11 cellular contexts compared by ENCODE assay signal in genomic region chr19:17406887-17407196, GRCh38. TPM values are rescaled to one million over a fixed set of nuclear protein-coding genes. Genes with fewer than 3 reads are reported as not detected.
DNase-seq lines count a peak whose midpoint lies in the region; ATAC-seq and TF ChIP-seq lines count a peak whose summit lies in the region.
"Had no signal": no experiment of that assay in that cellular context is flagged by ENCODE, and none has a peak within 500 bp of the region (broad histone marks: within the 10 kb centered on the region; RNA-seq: fewer than 3 reads in every experiment).

No MANE protein-coding gene starts in this region.

- H3K4me3 Mint-ChIP-seq in CD14-positive monocyte, result peak overlapping the region; percentile 90 to 94
- peak overlapping the region; percentile 92 to 99 (median 93) for H3K4me3 Mint-ChIP-seq in IgD-negative memory B cell
- peak overlapping the region; percentile 89 for H3K4me3 Mint-ChIP-seq in central memory CD8-positive, alpha-beta T cell
- peak overlapping the region; percentile 96 for H3K4me3 Mint-ChIP-seq in natural killer cell treated with Interleukin-12 subunit alpha and Interleukin-12 subunit beta and Interleukin-15 and Interleukin-18, amount 100 ng/mL, for 72 hours

- H3K4me1 Mint-ChIP-seq in CD14-positive monocyte, result peaks cover 46% of the 10 kb centered on the region
- H3K4me1 Mint-ChIP-seq in IgD-negative memory B cell, result peaks cover 22 to 24% (median 23%) of the 10 kb centered on the region in 3 donors
- H3K4me1 Mint-ChIP-seq in central memory CD8-positive, alpha-beta T cell, result peaks cover 44% of the 10 kb centered on the region
- H3K4me1 Mint-ChIP-seq in natural killer cell treated with Interleukin-12 subunit alpha and Interleukin-12 subunit beta and Interleukin-15 and Interleukin-18, amount 100 ng/mL, for 72 hours (ENCODE audit: low read depth in 2 of 2), result peaks cover 25 to 40% of the 10 kb centered on the region in 2 donors

- peak overlapping the region; percentile 89 to 96 (median 95) for H3K27ac Mint-ChIP-seq in CD14-positive monocyte
- H3K27ac Mint-ChIP-seq in IgD-negative memory B cell, result peak overlapping the region; percentile 38 to 99 (median 87)
- H3K27ac Mint-ChIP-seq in central memory CD8-positive, alpha-beta T cell (ENCODE audit: low read depth), result peak overlapping the region; percentile 89
- peak overlapping the region; percentile 89 to 99 for H3K27ac Mint-ChIP-seq in natural killer cell treated with Interleukin-12 subunit alpha and Interleukin-12 subunit beta and Interleukin-15 and Interleukin-18, amount 100 ng/mL, for 72 hours

- intact Hi-C loops in CD14-positive monocyte (cut with micrococcal nuclease), result loop anchor here in 1 of 2 donors (2.0 kb wide), 1 partner anchor 14 kb away; the partner anchor contains the start of gene MVB12A

- TF ChIP-seq CTCF in CD14-positive monocyte (IDR thresholded peaks at IDR 0.05), result no peak

- DNase-seq in CD14-positive monocyte (ENCODE audit: low spot score) (no peak), iPS-NIHi7 (ENCODE audit: extremely low spot score) (no peak), NCI-H748 (lab: John Stamatoyannopoulos, UW; ENCODE audit: unreplicated experiment) (no peak)
- DNase-seq in central memory CD8-positive, alpha-beta T cell (ENCODE audit: low spot score in 2 of 2), result no peak
- DNase-seq in natural killer cell treated with Interleukin-12 subunit alpha and Interleukin-12 subunit beta and Interleukin-15 and Interleukin-18, amount 100 ng/mL, for 72 hours (ENCODE audit: low spot score), result no peak
- no peak for DNase-seq in stimulated activated CD4-positive, alpha-beta T cell treated with anti-CD3 and anti-CD28 coated beads, Interleukin-4, amount 100 ng/mL, for 24 hours
- DNase-seq: DMS 273 treated with DMSO at 0.1 percent for 48 hours had no signal

- peaks cover 12 to 29% of the 10 kb centered on the region in 2 donors for H3K36me3 Mint-ChIP-seq in CD14-positive monocyte
- H3K36me3 Mint-ChIP-seq in IgD-negative memory B cell, result no peaks in the 10 kb centered on the region
- peaks cover 28% of the 10 kb centered on the region for H3K36me3 Mint-ChIP-seq in central memory CD8-positive, alpha-beta T cell (ENCODE audit: insufficient read depth)
- no peaks in the 10 kb centered on the region for H3K36me3 Mint-ChIP-seq in natural killer cell treated with Interleukin-12 subunit alpha and Interleukin-12 subunit beta and Interleukin-15 and Interleukin-18, amount 100 ng/mL, for 72 hours

- no peak for ATAC-seq in central memory CD8-positive, alpha-beta T cell (replicated peaks; ENCODE audit: extremely low read depth, poor library complexity, severe bottlenecking)
- no peak for ATAC-seq in natural killer cell treated with Interleukin-12 subunit alpha and Interleukin-12 subunit beta and Interleukin-15 and Interleukin-18, amount 100 ng/mL, for 72 hours
- ATAC-seq in GM21723 (IDR thresholded peaks at IDR 0.05; ENCODE audit: unreplicated experiment), result no peak

- H3K9me3 Mint-ChIP-seq in CD14-positive monocyte (peaks cover 0 to 2% (median 0%) of the 10 kb centered on the region in 7 donors), IgD-negative memory B cell (no peaks in the 10 kb centered on the region)
- H3K9me3 Mint-ChIP-seq in central memory CD8-positive, alpha-beta T cell, result no peaks in the 10 kb centered on the region
- no peaks in the 10 kb centered on the region for H3K9me3 Mint-ChIP-seq in natural killer cell treated with Interleukin-12 subunit alpha and Interleukin-12 subunit beta and Interleukin-15 and Interleukin-18, amount 100 ng/mL, for 72 hours

- H3K27me3 Mint-ChIP-seq in CD14-positive monocyte (ENCODE audit: low read depth in 3 of 3), result peaks cover 0 to 1% (median 0%) of the 10 kb centered on the region in 3 donors
- no peaks in the 10 kb centered on the region for H3K27me3 Mint-ChIP-seq in IgD-negative memory B cell
- H3K27me3 Mint-ChIP-seq in central memory CD8-positive, alpha-beta T cell, result no peaks in the 10 kb centered on the region
- no peaks in the 10 kb centered on the region for H3K27me3 Mint-ChIP-seq in natural killer cell treated with Interleukin-12 subunit alpha and Interleukin-12 subunit beta and Interleukin-15 and Interleukin-18, amount 100 ng/mL, for 72 hours

RNA-seq across cellular contexts. Expression of gene BST2, which starts 1.4 kb away (rescaled TPM):
- polyA plus RNA-seq in CD14-positive monocyte (100 to 1,000 TPM; 272 to 284 TPM), IgD-negative memory B cell (162 TPM)
- 100 to 1,000 TPM; 150 to 282 TPM for total RNA-seq in natural killer cell treated with Interleukin-12 subunit alpha and Interleukin-12 subunit beta and Interleukin-15 and Interleukin-18, amount 100 ng/mL, for 72 hours
- total RNA-seq: HT1080 had no signal

RNA-seq across cellular contexts. Expression of gene CCDC194, which starts 12.8 kb away (rescaled TPM):
- polyA plus RNA-seq in CD14-positive monocyte, result not detected
- not detected for polyA plus RNA-seq in IgD-negative memory B cell
- 1 to 10 TPM; 4.4 to 6.6 TPM for total RNA-seq in natural killer cell treated with Interleukin-12 subunit alpha and Interleukin-12 subunit beta and Interleukin-15 and Interleukin-18, amount 100 ng/mL, for 72 hours
- total RNA-seq: HT1080, RPMI7951 had no signal

RNA-seq across cellular contexts. Expression of gene MVB12A, which starts 13.0 kb away (rescaled TPM):
- 10 to 100 TPM; 43.2 to 43.7 TPM for polyA plus RNA-seq in CD14-positive monocyte
- polyA plus RNA-seq in IgD-negative memory B cell, result 22.2 TPM
- 10 to 100 TPM; 37.0 to 45.9 TPM for total RNA-seq in natural killer cell treated with Interleukin-12 subunit alpha and Interleukin-12 subunit beta and Interleukin-15 and Interleukin-18, amount 100 ng/mL, for 72 hours

RNA-seq across cellular contexts. Expression of gene PLVAP, which starts 29.7 kb away (rescaled TPM):
- polyA plus RNA-seq in CD14-positive monocyte (under 1 TPM in 1 of 2 donors, not detected in 1; 0.08 TPM), IgD-negative memory B cell (not detected)
- under 1 TPM in 1 of 2 donors, not detected in 1; 0.59 TPM for total RNA-seq in natural killer cell treated with Interleukin-12 subunit alpha and Interleukin-12 subunit beta and Interleukin-15 and Interleukin-18, amount 100 ng/mL, for 72 hours
- total RNA-seq: HT1080, RPMI7951 had no signal

RNA-seq across cellular contexts. Expression of gene TMEM221, which starts 41.6 kb away (rescaled TPM):
- polyA plus RNA-seq in CD14-positive monocyte (not detected), IgD-negative memory B cell (not detected)
- total RNA-seq in natural killer cell treated with Interleukin-12 subunit alpha and Interleukin-12 subunit beta and Interleukin-15 and Interleukin-18, amount 100 ng/mL, for 72 hours, result not detected
- total RNA-seq: HT1080, RPMI7951 had no signal
